Comparison of ENCODE assay signal across 8 cellular contexts in genomic region chr12:14629832-14630688, GRCh38.
A peak's percentile ranks its signal among the peaks of the same experiment; 100 is the strongest.
DNase-seq lines count a peak whose midpoint lies in the region; ATAC-seq and TF ChIP-seq lines count a peak whose summit lies in the region.

No MANE protein-coding gene starts in this region.

- ATAC-seq in SK-N-SH treated with all-trans-retinoic acid at 6 μM for 48 hours (peak; percentile 100), Right ventricle myocardium superior (ENCODE audit: poor library complexity) (peak; percentile 98), psoas muscle (peak; percentile 89 to 98 (median 96)), HG03135 (IDR thresholded peaks at IDR 0.05; ENCODE audit: unreplicated experiment) (no peak)

- no peaks in the 10 kb centered on the region for H3K4me1 ChIP-seq in psoas muscle

- H3K27me3 ChIP-seq in psoas muscle (ENCODE audit: insufficient read depth in 3 of 3, low read length in 2 of 3), result no peaks in the 10 kb centered on the region

- no peak overlapping the region for H3K4me3 ChIP-seq in HFF-Myc (replicated peaks; ENCODE audit: low read depth, low read length)
- H3K4me3 ChIP-seq in NB4 (ENCODE audit: low read depth, low read length), result no peak overlapping the region
- no peak overlapping the region for H3K4me3 ChIP-seq in psoas muscle

- TF ChIP-seq CTCF in GM12872 (IDR thresholded peaks at IDR 0.05; ENCODE audit: insufficient read depth, low read depth, low read length) (peak; percentile 99), HFF-Myc (IDR thresholded peaks at IDR 0.05; ENCODE audit: low read depth, low read length, missing control alignments) (peak; percentile 96), NB4 (IDR thresholded peaks at IDR 0.05; ENCODE audit: low read depth, low read length) (peak; percentile 95), psoas muscle (IDR thresholded peaks at IDR 0.05) (peak; percentile 96)

- intact Hi-C loops in Right ventricle myocardium superior (cut with DNase I) (no loop called here), psoas muscle (cut with DNase I) (loop anchor here (2.0 to 10.0 kb wide), 3 partner anchors 32 to 365 kb away; no protein-coding TSS in a partner anchor)

- no peak for TF ChIP-seq POLR2A in NB4 (IDR thresholded peaks at IDR 0.05; ENCODE audit: extremely low read depth, insufficient read length)

- no peaks in the 10 kb centered on the region for H3K36me3 ChIP-seq in psoas muscle (ENCODE audit: insufficient read depth in 1 of 2, low read depth in 1 of 2)

- WGBS in psoas muscle, 3 donors, result 19 to 23% (median 22%) methylated on average over 8 of the region's 8 CpGs

- no peak overlapping the region for H3K27ac ChIP-seq in psoas muscle

- no peaks in the 10 kb centered on the region for H3K9me3 ChIP-seq in psoas muscle

- DNase-seq in HFF-Myc (ENCODE audit: extremely low read depth, low read depth) (peak; percentile 44), NB4 (ENCODE audit: low read depth) (peak; percentile 66), Right ventricle myocardium superior (peak; percentile 62), psoas muscle (peak; percentile 40 to 63)
- DNase-seq in activated naive CD4-positive, alpha-beta T cell treated with anti-CD3 and anti-CD28 coated beads, Interleukin-2, amount 50 U/mL, for 16 hours, result peak; percentile 56

TF ChIP-seq in SK-N-SH treated with all-trans-retinoic acid at 6 μM for 48 hours, 23 proteins besides CTCF, POLR2A, EP300 and RAD21:
- no peak for TF ChIP-seq ZNF8 (CRISPR knock-in tag; IDR thresholded peaks at IDR 0.05)
- TF ChIP-seq, protein P1, sequence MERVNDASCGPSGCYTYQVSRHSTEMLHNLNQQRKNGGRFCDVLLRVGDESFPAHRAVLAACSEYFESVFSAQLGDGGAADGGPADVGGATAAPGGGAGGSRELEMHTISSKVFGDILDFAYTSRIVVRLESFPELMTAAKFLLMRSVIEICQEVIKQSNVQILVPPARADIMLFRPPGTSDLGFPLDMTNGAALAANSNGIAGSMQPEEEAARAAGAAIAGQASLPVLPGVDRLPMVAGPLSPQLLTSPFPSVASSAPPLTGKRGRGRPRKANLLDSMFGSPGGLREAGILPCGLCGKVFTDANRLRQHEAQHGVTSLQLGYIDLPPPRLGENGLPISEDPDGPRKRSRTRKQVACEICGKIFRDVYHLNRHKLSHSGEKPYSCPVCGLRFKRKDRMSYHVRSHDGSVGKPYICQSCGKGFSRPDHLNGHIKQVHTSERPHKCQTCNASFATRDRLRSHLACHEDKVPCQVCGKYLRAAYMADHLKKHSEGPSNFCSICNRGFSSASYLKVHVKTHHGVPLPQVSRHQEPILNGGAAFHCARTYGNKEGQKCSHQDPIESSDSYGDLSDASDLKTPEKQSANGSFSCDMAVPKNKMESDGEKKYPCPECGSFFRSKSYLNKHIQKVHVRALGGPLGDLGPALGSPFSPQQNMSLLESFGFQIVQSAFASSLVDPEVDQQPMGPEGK (CRISPR knock-in tag; IDR thresholded peaks at IDR 0.05; ENCODE audit: borderline replicate concordance), result no peak
- TF ChIP-seq ZC3H10 (CRISPR knock-in tag; IDR thresholded peaks at IDR 0.05), result no peak
